ENCODE assay signal across 8 cellular contexts in genomic region chr16:21300309-21301167, GRCh38.
A peak's percentile ranks its signal among the peaks of the same experiment; 100 is the strongest.
DNase-seq lines count a peak whose midpoint lies in the region; ATAC-seq and TF ChIP-seq lines count a peak whose summit lies in the region.

No MANE protein-coding gene starts in this region.

- no peak for TF ChIP-seq POLR2A in erythroblast (IDR thresholded peaks at IDR 0.05; ENCODE audit: low read length)

- DNase-seq in CMK (ENCODE audit: low read depth) (peak; percentile 96), NCI-H510A treated with DMSO at 0.1 percent for 48 hours (lab: John Stamatoyannopoulos, UW) (peak; percentile 99), erythroblast (lab: John Stamatoyannopoulos, UW) (peak; percentile 93 to 96), middle frontal gyrus (ENCODE audit: extremely low spot score, low spot score) (peak; percentile 92)
- peak; percentile 25 to 51 for DNase-seq in activated CD4-positive, alpha-beta T cell treated with anti-CD3 and anti-CD28 coated beads, Interleukin-2, amount 50 U/mL, for 24 hours (ENCODE audit: low read depth in 1 of 2, low spot score in 1 of 2)
- DNase-seq in stimulated activated naive CD4-positive, alpha-beta T cell treated with Interleukin-2 at 50 U/mL for 16 hours (lab: John Stamatoyannopoulos, UW), result peak; percentile 58

- peak; percentile 39 for ATAC-seq in GM19328 (IDR thresholded peaks at IDR 0.05; ENCODE audit: unreplicated experiment)
- ATAC-seq in HG03442 (IDR thresholded peaks at IDR 0.05; ENCODE audit: unreplicated experiment), result peak; percentile 43

Comparison
In these comparisons a context has a peak if more than half of its experiments do, and no peak if none do; other contexts are left out.
1. Peak in every context shown above with its lines: DNase-seq and ATAC-seq.
2. DNase-seq: peak in every context shown above with its lines; median percentile 99 in NCI-H510A treated with DMSO at 0.1 percent for 48 hours; 96 in CMK; 94 in erythroblast; 92 in middle frontal gyrus; 58 in stimulated activated naive CD4-positive, alpha-beta T cell treated with Interleukin-2 at 50 U/mL for 16 hours; 38 in activated CD4-positive, alpha-beta T cell treated with anti-CD3 and anti-CD28 coated beads, Interleukin-2, amount 50 U/mL, for 24 hours.